ENCODE assay signal across 8 cellular contexts in genomic region chr10:68955414-68955785, GRCh38. TPM values are rescaled to one million over a fixed set of nuclear protein-coding genes. Genes with fewer than 3 reads are reported as not detected.
A peak's percentile ranks its signal among the peaks of the same experiment; 100 is the strongest.
DNase-seq lines count a peak whose midpoint lies in the region; ATAC-seq, FAIRE-seq and TF ChIP-seq lines count a peak whose summit lies in the region.

No MANE protein-coding gene starts in this region.

- H3K9me3 ChIP-seq in mesodermal cell (ENCODE audit: control insufficient read depth, low read length), result no peaks in the 10 kb centered on the region
- no peaks in the 10 kb centered on the region for H3K9me3 ChIP-seq in vagina

- DNase-seq in Calu3 (peak; percentile 28), NB4 (ENCODE audit: low read depth) (no peak), brain pericyte (ENCODE audit: low read depth, low spot score) (peak; percentile 4), vagina (ENCODE audit: extremely low spot score in 2 of 2) (peak in 1 of 2 donors; percentile 88), H54 (ENCODE audit: insufficient read length, low spot score) (no peak), DMS153 treated with DMSO at 0.1 percent for 48 hours (lab: John Stamatoyannopoulos, UW; ENCODE audit: unreplicated experiment) (no peak)

- peaks cover 20% of the 10 kb centered on the region for H3K4me1 Mint-ChIP-seq in Calu3 (ENCODE audit: low read depth, unreplicated experiment)

- BruUV-seq in Calu3 (replicated peaks; lab: Mats Ljungman, UMichigan), result TSS peak; percentile 84

- no peaks in the 10 kb centered on the region for H3K27me3 Mint-ChIP-seq in Calu3 (ENCODE audit: unreplicated experiment)

- TF ChIP-seq POLR2A in NB4 (IDR thresholded peaks at IDR 0.05; ENCODE audit: extremely low read depth, insufficient read length), result no peak
- TF ChIP-seq POLR2A in vagina (IDR thresholded peaks at IDR 0.05), result no peak
- TF ChIP-seq POLR2A in H54 (IDR thresholded peaks at IDR 0.05; ENCODE audit: low read depth, low read length), result no peak

- ATAC-seq in GM21526 (IDR thresholded peaks at IDR 0.05; ENCODE audit: low FRiP score, unreplicated experiment), result peak; percentile 12

- 0 to 4% methylated on average over 5 to 9 of the region's 12 CpGs for WGBS in mesodermal cell (ENCODE audit: insufficient coverage in 2 of 2), 2 experiments

- CTCF ChIA-PET in Calu3 (lab: Charles Lee), result interaction anchor here (1.6 kb wide), 2 partner anchors 19 to 139 kb away, joined by 3 read pairs; no protein-coding TSS in a partner anchor

- peaks cover 3% of the 10 kb centered on the region for H3K4me1 ChIP-seq in mesodermal cell (ENCODE audit: control insufficient read depth, insufficient read depth, low read length, poor library complexity, severe bottlenecking)
- H3K4me1 ChIP-seq in vagina, result peaks cover 35% of the 10 kb centered on the region

- intact Hi-C loops in Calu3 (cut with micrococcal nuclease; ENCODE audit: unreplicated experiment) (no loop called here), vagina (cut with DNase I) (no loop called here)

- H3K27me3 ChIP-seq in vagina, result no peaks in the 10 kb centered on the region

- TF ChIP-seq CTCF in Calu3 (IDR thresholded peaks at IDR 0.05; ENCODE audit: unreplicated experiment) (no peak), NB4 (IDR thresholded peaks at IDR 0.05; ENCODE audit: low read depth, low read length) (no peak), vagina (IDR thresholded peaks at IDR 0.05) (no peak)

- peak overlapping the region; percentile 99 for H3K4me3 Mint-ChIP-seq in Calu3 (ENCODE audit: low read depth, unreplicated experiment)

- H3K36me3 ChIP-seq in mesodermal cell (ENCODE audit: control insufficient read depth, insufficient read depth, low read length), result peaks cover 38% of the 10 kb centered on the region
- peaks cover 0 to 10% of the 10 kb centered on the region in 2 donors for H3K36me3 ChIP-seq in vagina

- H3K9me3 Mint-ChIP-seq in Calu3 (ENCODE audit: low read depth, unreplicated experiment), result no peaks in the 10 kb centered on the region

- H3K27ac Mint-ChIP-seq in Calu3 (ENCODE audit: unreplicated experiment), result peak overlapping the region; percentile 100

- peak overlapping the region; percentile 85 for H3K4me3 ChIP-seq in NB4 (ENCODE audit: low read depth, low read length)
- peak overlapping the region; percentile 96 for H3K4me3 ChIP-seq in mesodermal cell (ENCODE audit: extremely low read depth, insufficient read depth, low read length, poor library complexity, severe bottlenecking)
- H3K4me3 ChIP-seq in vagina, result peak overlapping the region; percentile 74 to 85

- H3K27ac ChIP-seq in mesodermal cell (ENCODE audit: low read depth, low read length, severe bottlenecking) (peak overlapping the region; percentile 89), vagina (peak overlapping the region; percentile 70)

- FAIRE-seq in H54 (lab: Jason Lieb, UNC), result no peak

- peaks cover 51% of the 10 kb centered on the region for H3K36me3 Mint-ChIP-seq in Calu3 (ENCODE audit: insufficient read depth, unreplicated experiment)

RNA-seq across cellular contexts. Expression of gene DDX21, which starts 0.6 kb away (rescaled TPM):
- 135 and 144 TPM in 2 replicates for total RNA-seq in Calu3 (2022)
- polyA plus RNA-seq in mesodermal cell (2013, experiment 1 of 2), result 58.8 TPM
- 64.4 TPM for polyA plus RNA-seq in mesodermal cell (2013, experiment 2 of 2)
- 44.7 TPM for total RNA-seq in vagina

RNA-seq across cellular contexts. Expression of gene KIFBP, which starts 33.2 kb away (rescaled TPM):
- total RNA-seq in Calu3 (2022), result 36.7 and 40.0 TPM in 2 replicates
- 34.3 TPM for polyA plus RNA-seq in mesodermal cell (2013, experiment 1 of 2)
- 37.1 TPM for polyA plus RNA-seq in mesodermal cell (2013, experiment 2 of 2)
- total RNA-seq in vagina, result 25.8 TPM

RNA-seq across cellular contexts. Expression of gene DDX50, which starts 54.3 kb away (rescaled TPM):
- total RNA-seq in Calu3 (2022) (39.1 and 44.4 TPM in 2 replicates), vagina (28.7 TPM)
- polyA plus RNA-seq in mesodermal cell (2013, experiment 1 of 2), result 50.0 TPM
- polyA plus RNA-seq in mesodermal cell (2013, experiment 2 of 2), result 56.9 TPM

Comparison
In these comparisons a context has a peak if more than half of its experiments do, and no peak if none do; other contexts are left out.
1. DNase-seq: peak in Calu3 (single experiment) and brain pericyte (single experiment); none in NB4 (single experiment), H54 (single experiment) and DMS153 treated with DMSO at 0.1 percent for 48 hours (single experiment).
2. Peak in every context shown above with its lines, with median percentiles within 50 percentile points of each other: H3K4me3 ChIP-seq.